In the genomic region with DNA sequence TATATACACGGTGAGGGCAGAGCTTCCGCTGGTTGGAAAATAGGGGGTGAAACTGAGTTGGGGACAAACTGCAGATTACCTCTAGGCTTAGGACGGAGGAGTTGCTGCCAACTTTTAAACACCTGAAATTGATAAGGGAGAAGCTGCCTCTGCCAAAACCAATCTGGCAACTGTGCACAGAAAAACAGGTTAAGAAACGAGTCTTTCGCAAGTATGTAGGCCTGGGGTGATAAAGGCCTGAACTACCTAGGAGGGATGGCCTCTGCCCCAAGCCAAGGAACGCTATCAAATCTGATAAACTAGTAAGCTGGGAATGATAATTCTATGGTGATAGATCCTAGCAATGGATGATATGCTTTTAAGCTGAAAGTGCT, we compare ENCODE assay signal across 18 cellular contexts.
DNase-seq lines count a peak whose midpoint lies in the region; ATAC-seq, FAIRE-seq and TF ChIP-seq lines count a peak whose summit lies in the region.
"Had no signal": no experiment of that assay in that cellular context is flagged by ENCODE, and none has a peak within 500 bp of the region (broad histone marks: within the 10 kb centered on the region; RNA-seq: fewer than 3 reads in every experiment).

No MANE protein-coding gene starts in this region.

- no peaks in the 10 kb centered on the region for H3K36me3 ChIP-seq in left ventricle myocardium inferior
- no peaks in the 10 kb centered on the region for H3K36me3 ChIP-seq in pancreas
- H3K36me3 ChIP-seq in esophagus squamous epithelium, result no peaks in the 10 kb centered on the region
- H3K36me3 ChIP-seq in SJCRH30, result no peaks in the 10 kb centered on the region

- FAIRE-seq in pancreas (lab: Jason Lieb, UNC), result no peak
- FAIRE-seq: D721Med, GM12892, GM18507 had no signal

- H3K9me3 ChIP-seq in left ventricle myocardium inferior (replicated peaks) (no peaks in the 10 kb centered on the region), pancreas (no peaks in the 10 kb centered on the region), esophagus squamous epithelium (no peaks in the 10 kb centered on the region), SJCRH30 (replicated peaks) (no peaks in the 10 kb centered on the region)

- peak overlapping the region; percentile 73 for H3K27ac ChIP-seq in left ventricle myocardium inferior (replicated peaks)
- peak overlapping the region; percentile 62 to 100 (median 98) for H3K27ac ChIP-seq in dorsolateral prefrontal cortex
- peak overlapping the region in 2 of 4 donors; percentile 1 to 57 for H3K27ac ChIP-seq in pancreas
- no peak overlapping the region for H3K27ac ChIP-seq in esophagus squamous epithelium
- H3K27ac ChIP-seq in SJCRH30, result no peak overlapping the region
- H3K27ac ChIP-seq: RWPE1 had no signal

- H3K4me1 ChIP-seq in left ventricle myocardium inferior, result peaks cover 50% of the 10 kb centered on the region
- peaks cover 0 to 12% (median 7%) of the 10 kb centered on the region in 3 donors for H3K4me1 ChIP-seq in pancreas
- peaks cover 0 to 16% (median 7%) of the 10 kb centered on the region in 3 donors for H3K4me1 ChIP-seq in esophagus squamous epithelium
- no peaks in the 10 kb centered on the region for H3K4me1 ChIP-seq in SJCRH30

- H3K27me3 ChIP-seq in left ventricle myocardium inferior (ENCODE audit: low read depth) (no peaks in the 10 kb centered on the region), dorsolateral prefrontal cortex (no peaks in the 10 kb centered on the region), pancreas (no peaks in the 10 kb centered on the region), esophagus squamous epithelium (peaks cover 0 to 5% (median 0%) of the 10 kb centered on the region in 4 donors), SJCRH30 (0 out of 2 replicates have a peak, but pooled peaks cover 3% of the 10 kb centered on the region)

- no peak for TF ChIP-seq POLR2A in esophagus squamous epithelium (IDR thresholded peaks at IDR 0.05)

- intact Hi-C loops in left ventricle myocardium inferior (cut with micrococcal nuclease), result no loop called here
- intact Hi-C loops in left cardiac atrium (cut with DNase I), result loop anchor here in 1 of 2 donors (5.0 kb wide), 2 partner anchors 33 to 148 kb away; partner anchors contain the start of gene QKI
- intact Hi-C loops in dorsolateral prefrontal cortex (cut with DNase I), result loop anchor here (5.0 kb wide), 1 partner anchor 48 kb away; no protein-coding TSS in a partner anchor
- intact Hi-C loops in pancreas (cut with DNase I), result no loop called here
- intact Hi-C loops in esophagus squamous epithelium (cut with DNase I), result no loop called here

- H3K4me3 ChIP-seq in left ventricle myocardium inferior (no peak overlapping the region), dorsolateral prefrontal cortex (peak overlapping the region in 1 of 59 donors; percentile 7), pancreas (no peak overlapping the region), esophagus squamous epithelium (no peak overlapping the region), SJCRH30 (no peak overlapping the region)

- ATAC-seq in left cardiac atrium (no peak), pancreas (peak; percentile 88 to 91 (median 90)), HG03469 (IDR thresholded peaks at IDR 0.05; ENCODE audit: unreplicated experiment) (no peak)

- TF ChIP-seq CTCF in left ventricle myocardium inferior (IDR thresholded peaks at IDR 0.05; ENCODE audit: borderline replicate concordance) (no peak), dorsolateral prefrontal cortex (IDR thresholded peaks at IDR 0.05 in 54 of 56, conservative IDR thresholded peaks at IDR 0.05 in 2 of 56; ENCODE audit: low read depth in 1 of 56, partially characterized antibody in 56 of 56) (peak in 1 of 56 donors; percentile 4), pancreas (IDR thresholded peaks at IDR 0.05) (no peak), esophagus squamous epithelium (IDR thresholded peaks at IDR 0.05) (no peak)

- 11 to 21% methylated on average over 6 of the region's 6 CpGs for WGBS in pancreas, 2 donors
- WGBS in esophagus squamous epithelium, 2 donors, result 58 to 82% methylated on average over 6 of the region's 6 CpGs

- no peak for DNase-seq in left ventricle myocardium inferior
- no peak for DNase-seq in left cardiac atrium
- DNase-seq in dorsolateral prefrontal cortex, result no peak
- DNase-seq in pancreas, result peak in 3 of 6 donors; percentile 63 to 67 (median 65)
- no peak for DNase-seq in esophagus squamous epithelium (lab: John Stamatoyannopoulos, UW)
- DNase-seq in SJCRH30, result no peak
- DNase-seq: CD4-positive, CD25-positive, alpha-beta regulatory T cell; KG1; NCI-H1694 treated with DMSO at 0.1 percent for 48 hours; NCI-H2107; NCI-H510A treated with DMSO at 0.1 percent for 48 hours; NCI-H82; SIG-M5 had no signal

Comparison
In these comparisons a context has a peak if more than half of its experiments do, and no peak if none do; other contexts are left out.
1. H3K27ac ChIP-seq: peak in left ventricle myocardium inferior (single experiment) and dorsolateral prefrontal cortex (59 of 59); none in esophagus squamous epithelium (0 of 4) and SJCRH30 (single experiment).
2. ATAC-seq: peak in pancreas (4 of 4); none in left cardiac atrium (0 of 2) and HG03469 (single experiment).
3. intact Hi-C loops: an anchor here in dorsolateral prefrontal cortex (5.0 kb wide); none called in left ventricle myocardium inferior, pancreas and esophagus squamous epithelium.